21 cellular contexts compared by ENCODE assay signal in genomic region chr4:128232719-128233118, GRCh38.
"Had no signal": no experiment of that assay in that cellular context is flagged by ENCODE, and none has a peak within 500 bp of the region (broad histone marks: within the 10 kb centered on the region; RNA-seq: fewer than 3 reads in every experiment).

No MANE protein-coding gene starts in this region.

- H3K27ac Mint-ChIP-seq: IgD-negative memory B cell had no signal

- H3K4me3 Mint-ChIP-seq: IgD-negative memory B cell had no signal

- DNase-seq: KBM-7, MG63, NCI-H1092, NCI-H1105 treated with DMSO at 0.1 percent for 48 hours, NCI-H1436, NCI-H187, NCI-H2029, NCI-H2081 treated with DMSO at 0.1 percent for 48 hours, NCI-H2171, NCI-H226, NCI-H446, NCI-H510A, NCI-H524 treated with DMSO at 0.1 percent for 48 hours, NCI-H774, Right ventricle myocardium superior, RPMI8226, SIG-M5 had no signal

- H3K9me3 ChIP-seq: MG63 had no signal

- H3K4me3 ChIP-seq: MG63, SJSA1, SK-N-MC had no signal

- H3K27me3 ChIP-seq: MG63, SJSA1 had no signal

- H3K36me3 ChIP-seq: MG63, SJSA1 had no signal

- H3K27me3 Mint-ChIP-seq: IgD-negative memory B cell had no signal

- H3K36me3 Mint-ChIP-seq: IgD-negative memory B cell had no signal

- H3K27ac ChIP-seq: HL-60, SJSA1, SK-N-MC had no signal
